In genomic region chr4:110503588-110504435, GRCh38 we compare ENCODE assay signal across 13 cellular contexts. TPM values are rescaled to one million over a fixed set of nuclear protein-coding genes. Genes with fewer than 3 reads are reported as not detected.
DNase-seq lines count a peak whose midpoint lies in the region; ATAC-seq and TF ChIP-seq lines count a peak whose summit lies in the region.
"Had no signal": no experiment of that assay in that cellular context is flagged by ENCODE, and none has a peak within 500 bp of the region (broad histone marks: within the 10 kb centered on the region; RNA-seq: fewer than 3 reads in every experiment).

No MANE protein-coding gene starts in this region.

- peak; percentile 57 for DNase-seq in DND-41
- peak; percentile 13 for DNase-seq in IMR-90
- peak in 1 of 2 donors; percentile 44 for DNase-seq in cardiac fibroblast (ENCODE audit: low read depth in 2 of 2)
- no peak for DNase-seq in left lung
- DNase-seq in esophagus squamous epithelium (lab: John Stamatoyannopoulos, UW): no peak
- no peak for DNase-seq in activated T-helper 1 cell treated with anti-CD3 and anti-CD28 coated beads, Interleukin-12 subunit alpha, Interleukin-12 subunit beta, Interleukin-2, Interleukin-4 antibody, amounts not matched to agents 30 ng/mL and 10 ng/mL and 1 ng/mL, durations not matched to agents 14 hours and 24 hours and 36 hours (ENCODE audit: low spot score)
- DNase-seq: foreskin melanocyte, GF-D8 had no signal

- no peak overlapping the region for H3K14ac ChIP-seq in IMR-90 (replicated peaks; ENCODE audit: low read depth, low read length)

- H3K79me2 ChIP-seq in DND-41 (ENCODE audit: insufficient read depth, low read length): no peaks in the 10 kb centered on the region

- H3K27me3 ChIP-seq in DND-41 (ENCODE audit: insufficient read depth, low read length, poor library complexity): no peaks in the 10 kb centered on the region
- H3K27me3 ChIP-seq in IMR-90 (ENCODE audit: control insufficient read depth, insufficient read depth, low read length): no peaks in the 10 kb centered on the region
- H3K27me3 ChIP-seq in left lung: no peaks in the 10 kb centered on the region
- no peaks in the 10 kb centered on the region for H3K27me3 ChIP-seq in esophagus squamous epithelium
- H3K27me3 ChIP-seq: cardiac muscle cell had no signal

- H3K23ac ChIP-seq in IMR-90 (ENCODE audit: low read depth, low read length): no peak overlapping the region

- H4K5ac ChIP-seq in IMR-90 (ENCODE audit: low read depth, low read length): no peak overlapping the region

- WGBS in IMR-90 (ENCODE audit: extremely low coverage in 2 of 2, insufficient read length in 1 of 2), 2 experiments: no CpG with 5 or more reads among the region's 5 CpGs
- WGBS in esophagus squamous epithelium, 2 donors: 18 to 28% methylated on average over 3 to 4 of the region's 5 CpGs

- H3K9ac ChIP-seq in DND-41 (ENCODE audit: low read depth, low read length): peak overlapping the region; percentile 36
- no peak overlapping the region for H3K9ac ChIP-seq in IMR-90 (ENCODE audit: low read depth, low read length)

- no peak overlapping the region for H2AK5ac ChIP-seq in IMR-90 (ENCODE audit: low read depth, low read length)

- H2BK15ac ChIP-seq in IMR-90 (ENCODE audit: low read depth, low read length): no peak overlapping the region

- no peak overlapping the region for H4K91ac ChIP-seq in IMR-90 (ENCODE audit: insufficient read depth, low read depth, low read length)

- no peaks in the 10 kb centered on the region for H3K9me3 ChIP-seq in DND-41 (ENCODE audit: insufficient read depth, low read length, severe bottlenecking)
- H3K9me3 ChIP-seq in IMR-90 (ENCODE audit: control insufficient read depth, insufficient read depth, low read length): no peaks in the 10 kb centered on the region
- H3K9me3 ChIP-seq in left lung: no peaks in the 10 kb centered on the region
- H3K9me3 ChIP-seq in esophagus squamous epithelium: no peaks in the 10 kb centered on the region

- no peak overlapping the region for H2BK20ac ChIP-seq in IMR-90 (ENCODE audit: low read depth, low read length)

- H3K56ac ChIP-seq in IMR-90 (ENCODE audit: extremely low read depth, insufficient read depth, low read length): no peak overlapping the region

- no peaks in the 10 kb centered on the region for H3K9me3 Mint-ChIP-seq in activated T-helper 1 cell treated with anti-CD3 and anti-CD28 coated beads, Interleukin-12 subunit alpha, Interleukin-12 subunit beta, Interleukin-2, Interleukin-4 antibody, amounts not matched to agents 30 ng/mL and 10 ng/mL and 1 ng/mL, durations not matched to agents 14 hours and 24 hours and 36 hours

- no peak overlapping the region for H3K4ac ChIP-seq in IMR-90 (ENCODE audit: low read depth, low read length)

- TF ChIP-seq CTCF in DND-41 (IDR thresholded peaks at IDR 0.05; ENCODE audit: borderline replicate concordance, extremely low read depth, low read length, poor library complexity, severe bottlenecking): peak; percentile 46
- TF ChIP-seq CTCF in IMR-90 (conservative IDR thresholded peaks at IDR 0.05; ENCODE audit: low read depth, low read length): no peak
- TF ChIP-seq CTCF in cardiac fibroblast (IDR thresholded peaks at IDR 0.05; ENCODE audit: low read depth, low read length): peak; percentile 1
- no peak for TF ChIP-seq CTCF in left lung (IDR thresholded peaks at IDR 0.05)
- no peak for TF ChIP-seq CTCF in esophagus squamous epithelium (IDR thresholded peaks at IDR 0.05)

- H3K4me3 ChIP-seq in DND-41 (ENCODE audit: low read depth in 1 of 2, low read length in 2 of 2) (peak overlapping the region in 1 of 2 experiments; percentile 13; a peak in 1 of 4 replicates), IMR-90 (ENCODE audit: insufficient read depth, low read depth, low read length) (no peak overlapping the region), cardiac fibroblast (replicated peaks in 1 of 2; ENCODE audit: low read depth in 2 of 2, low read length in 2 of 2) (no peak overlapping the region), left lung (no peak overlapping the region), esophagus squamous epithelium (no peak overlapping the region)
- H3K4me3 ChIP-seq: cardiac muscle cell had no signal

- H4K8ac ChIP-seq in IMR-90 (ENCODE audit: low read depth in 2 of 2, low read length in 2 of 2): no peak overlapping the region

- H3K36me3 ChIP-seq in DND-41 (ENCODE audit: insufficient read depth, low read length) (no peaks in the 10 kb centered on the region), IMR-90 (ENCODE audit: control insufficient read depth, insufficient read depth, low read length) (no peaks in the 10 kb centered on the region), left lung (no peaks in the 10 kb centered on the region), esophagus squamous epithelium (no peaks in the 10 kb centered on the region)
- H3K36me3 ChIP-seq: cardiac muscle cell had no signal

- no peak for TF ChIP-seq RAD21 in IMR-90 (IDR thresholded peaks at IDR 0.05; ENCODE audit: low read length)

- peaks cover 9% of the 10 kb centered on the region for H3K27me3 Mint-ChIP-seq in activated T-helper 1 cell treated with anti-CD3 and anti-CD28 coated beads, Interleukin-12 subunit alpha, Interleukin-12 subunit beta, Interleukin-2, Interleukin-4 antibody, amounts not matched to agents 30 ng/mL and 10 ng/mL and 1 ng/mL, durations not matched to agents 14 hours and 24 hours and 36 hours (ENCODE audit: insufficient read depth)

- TF ChIP-seq POLR2A in IMR-90 (IDR thresholded peaks at IDR 0.05; ENCODE audit: low read depth, low read length) (no peak), esophagus squamous epithelium (IDR thresholded peaks at IDR 0.05) (no peak)

- no TSS peak for BruUV-seq in IMR-90 (replicated peaks; lab: Mats Ljungman, UMichigan)

- no peak overlapping the region for H2BK5ac ChIP-seq in IMR-90 (ENCODE audit: low read depth, low read length, poor library complexity, severe bottlenecking)

- H3K4me1 ChIP-seq in DND-41 (ENCODE audit: insufficient read depth, low read length) (peaks cover 27% of the 10 kb centered on the region), IMR-90 (ENCODE audit: control insufficient read depth, insufficient read depth, low read length) (no peaks in the 10 kb centered on the region), left lung (no peaks in the 10 kb centered on the region), esophagus squamous epithelium (peaks cover 0 to 8% (median 0%) of the 10 kb centered on the region in 3 donors)

- H3K4me2 ChIP-seq in DND-41 (ENCODE audit: insufficient read depth, low read length) (peak overlapping the region; percentile 26), IMR-90 (ENCODE audit: low read depth, low read length) (peak overlapping the region; percentile 22; the same call in 1 of the 2 replicates)

- no peaks in the 10 kb centered on the region for H3K4me1 Mint-ChIP-seq in activated T-helper 1 cell treated with anti-CD3 and anti-CD28 coated beads, Interleukin-12 subunit alpha, Interleukin-12 subunit beta, Interleukin-2, Interleukin-4 antibody, amounts not matched to agents 30 ng/mL and 10 ng/mL and 1 ng/mL, durations not matched to agents 14 hours and 24 hours and 36 hours (ENCODE audit: low read depth)
- H3K4me1 Mint-ChIP-seq: memory B cell had no signal

- peak; percentile 90 for ATAC-seq in DND-41 (ENCODE audit: insufficient read depth, low read depth)
- no peak for ATAC-seq in IMR-90 (ENCODE audit: low read depth)
- ATAC-seq in left lung: peak; percentile 69
- no peak for ATAC-seq in HG02642 (IDR thresholded peaks at IDR 0.05; ENCODE audit: poor library complexity, unreplicated experiment)
- ATAC-seq in GM21825 (IDR thresholded peaks at IDR 0.05; ENCODE audit: unreplicated experiment): no peak

- no peaks in the 10 kb centered on the region for H3K36me3 Mint-ChIP-seq in activated T-helper 1 cell treated with anti-CD3 and anti-CD28 coated beads, Interleukin-12 subunit alpha, Interleukin-12 subunit beta, Interleukin-2, Interleukin-4 antibody, amounts not matched to agents 30 ng/mL and 10 ng/mL and 1 ng/mL, durations not matched to agents 14 hours and 24 hours and 36 hours (ENCODE audit: low read depth)
- H3K36me3 Mint-ChIP-seq: memory B cell had no signal

- dilution Hi-C loops in IMR-90 (cut with HindIII; ENCODE audit: low sequenced_read_pairs, unreplicated experiment): no loop called here

- intact Hi-C loops in IMR-90 (cut with micrococcal nuclease): no loop called here
- intact Hi-C loops in left lung (cut with DNase I): no loop called here
- intact Hi-C loops in esophagus squamous epithelium (cut with DNase I): no loop called here
- intact Hi-C loops in activated T-helper 1 cell treated with anti-CD3 and anti-CD28 coated beads, Interleukin-12 subunit alpha, Interleukin-12 subunit beta, Interleukin-2, Interleukin-4 antibody, amounts not matched to agents 30 ng/mL and 10 ng/mL and 1 ng/mL, durations not matched to agents 14 hours and 24 hours and 36 hours (cut with micrococcal nuclease): no loop called here

- in situ Hi-C loops in IMR-90 (cut with MboI; ENCODE audit: low sequenced_read_pairs): loop anchor here (10.0 to 25.0 kb wide), 3 partner anchors 192 to 1092 kb away; no protein-coding TSS in a partner anchor

- no peak overlapping the region for H3K18ac ChIP-seq in IMR-90 (ENCODE audit: low read depth, low read length)

- H2AFZ ChIP-seq in DND-41 (ENCODE audit: low read depth, low read length): peak overlapping the region; percentile 44
- H2AFZ ChIP-seq in IMR-90 (replicated peaks; ENCODE audit: low read length, poor library complexity): no peak overlapping the region

- H2AK9ac ChIP-seq in IMR-90 (replicated peaks; ENCODE audit: low read depth, low read length, poor library complexity): peak overlapping the region; percentile 19

- POLR2A ChIA-PET in IMR-90 (lab: Charles Lee; ENCODE audit: unreplicated experiment): no interaction called here

- peak overlapping the region; percentile 77 for H3K27ac ChIP-seq in DND-41 (ENCODE audit: low read length)
- H3K27ac ChIP-seq in IMR-90 (ENCODE audit: insufficient read depth, low read length): no peak overlapping the region
- H3K27ac ChIP-seq in left lung: peak overlapping the region in 1 of 2 donors; percentile 14
- no peak overlapping the region for H3K27ac ChIP-seq in esophagus squamous epithelium
- H3K27ac ChIP-seq: cardiac muscle cell, RWPE1 had no signal

- no peaks in the 10 kb centered on the region for H4K20me1 ChIP-seq in DND-41 (ENCODE audit: insufficient read depth, low read length)
- H4K20me1 ChIP-seq in IMR-90 (ENCODE audit: insufficient read depth, low read length): no peaks in the 10 kb centered on the region

- CTCF ChIA-PET in IMR-90 (lab: Yijun Ruan, JAX): no interaction called here

- no peaks in the 10 kb centered on the region for H3K79me1 ChIP-seq in IMR-90 (ENCODE audit: low read depth in 1 of 2, low read length in 2 of 2)

- no peak overlapping the region for H2BK120ac ChIP-seq in IMR-90 (ENCODE audit: low read depth, low read length)

- H3K27ac Mint-ChIP-seq in activated T-helper 1 cell treated with anti-CD3 and anti-CD28 coated beads, Interleukin-12 subunit alpha, Interleukin-12 subunit beta, Interleukin-2, Interleukin-4 antibody, amounts not matched to agents 30 ng/mL and 10 ng/mL and 1 ng/mL, durations not matched to agents 14 hours and 24 hours and 36 hours: no peak overlapping the region
- H3K27ac Mint-ChIP-seq: memory B cell had no signal

- H3K9me1 ChIP-seq in IMR-90 (ENCODE audit: insufficient read depth, low read length): no peaks in the 10 kb centered on the region

- H3K4me3 Mint-ChIP-seq in activated T-helper 1 cell treated with anti-CD3 and anti-CD28 coated beads, Interleukin-12 subunit alpha, Interleukin-12 subunit beta, Interleukin-2, Interleukin-4 antibody, amounts not matched to agents 30 ng/mL and 10 ng/mL and 1 ng/mL, durations not matched to agents 14 hours and 24 hours and 36 hours: no peak overlapping the region
- H3K4me3 Mint-ChIP-seq: memory B cell had no signal

RNA-seq across cellular contexts. Expression of gene ENPEP, which starts 27.9 kb away (rescaled TPM):
- total RNA-seq in IMR-90 (2012; rRNA removed) (0.18 and 0.28 TPM in 2 replicates), left lung (1 to 10 TPM; 7.3 to 8.5 TPM), esophagus squamous epithelium (1 to 10 TPM in 2 of 4 donors, under 1 TPM in 2; 0.30 to 1.6 (median 0.86) TPM)
- 0.07 and 0.12 TPM in 2 replicates for polyA plus RNA-seq in IMR-90 (2012; rRNA removed)
- 0.03 and 0.04 TPM in 2 replicates for polyA plus RNA-seq in IMR-90 (2012; cell fraction: cytosol; rRNA removed)
- polyA plus RNA-seq in IMR-90 (2012; cell fraction: nucleus; rRNA removed; ENCODE audit: low replicate concordance): 0.03 and 0.13 TPM in 2 replicates
- 0.03 and 0.37 TPM in 2 replicates for total RNA-seq in activated T-helper 1 cell treated with anti-CD3 and anti-CD28 coated beads, Interleukin-12 subunit alpha, Interleukin-12 subunit beta, Interleukin-2, Interleukin-4 antibody, amounts not matched to agents 30 ng/mL and 10 ng/mL and 1 ng/mL, durations not matched to agents 14 hours and 24 hours and 36 hours

Comparison
In these comparisons a context has a peak if more than half of its experiments do, and no peak if none do; other contexts are left out.
1. ATAC-seq: peak in DND-41 (single experiment) and left lung (single experiment); none in IMR-90 (single experiment), HG02642 (single experiment) and GM21825 (single experiment).
2. DNase-seq: peak in DND-41 (single experiment) and IMR-90 (single experiment); none in left lung (0 of 2), esophagus squamous epithelium (single experiment) and activated T-helper 1 cell treated with anti-CD3 and anti-CD28 coated beads, Interleukin-12 subunit alpha, Interleukin-12 subunit beta, Interleukin-2, Interleukin-4 antibody, amounts not matched to agents 30 ng/mL and 10 ng/mL and 1 ng/mL, durations not matched to agents 14 hours and 24 hours and 36 hours (single experiment).
3. CTCF ChIP-seq: peak in DND-41 (single experiment) and cardiac fibroblast (single experiment); none in IMR-90 (single experiment), left lung (0 of 2) and esophagus squamous epithelium (0 of 6).